In the genomic region with DNA sequence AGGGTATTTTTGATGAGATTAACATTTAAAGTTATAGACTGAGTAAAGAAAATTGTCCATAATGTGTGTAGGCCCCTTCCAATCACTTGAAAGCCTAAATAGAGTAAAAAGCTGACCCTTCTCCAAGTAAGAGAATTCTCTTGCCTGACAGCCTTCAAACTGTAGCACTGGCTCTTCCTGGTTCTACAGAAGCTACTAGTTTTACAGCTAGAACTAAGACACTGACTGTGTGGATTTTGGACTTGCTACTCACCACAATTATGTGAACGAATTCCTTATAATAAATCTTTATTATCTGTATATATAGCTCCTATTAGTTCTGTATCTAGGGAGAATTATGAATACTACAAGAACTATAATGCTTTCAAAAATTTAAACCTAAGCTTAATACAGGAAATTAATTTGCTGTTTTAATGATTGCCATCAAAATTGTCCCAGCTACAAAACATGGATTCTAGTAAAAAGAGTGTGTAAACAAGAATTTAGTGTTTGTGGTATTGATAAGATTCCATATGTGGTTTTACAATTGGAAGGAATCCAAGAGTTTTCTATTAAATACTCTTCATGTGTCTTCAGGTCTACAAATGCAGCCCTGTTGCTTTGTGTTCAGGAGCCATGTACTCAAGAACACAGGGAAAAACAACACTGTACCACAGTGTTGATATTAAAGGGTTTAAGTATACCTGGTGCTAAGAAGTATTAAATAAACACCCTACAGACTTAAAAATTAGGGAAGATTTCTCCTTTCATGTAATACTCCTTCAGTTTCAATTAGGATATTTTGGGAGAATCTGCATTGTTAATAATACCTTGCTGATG, we compare ENCODE assay signal across 20 cellular contexts.
DNase-seq lines count a peak whose midpoint lies in the region; ATAC-seq, FAIRE-seq and TF ChIP-seq lines count a peak whose summit lies in the region.
"Had no signal": no experiment of that assay in that cellular context is flagged by ENCODE, and none has a peak within 500 bp of the region (broad histone marks: within the 10 kb centered on the region; RNA-seq: fewer than 3 reads in every experiment).

No MANE protein-coding gene starts in this region.

- no peaks in the 10 kb centered on the region for H3K27me3 ChIP-seq in pancreas

- DNase-seq in DMS53 (lab: John Stamatoyannopoulos, UW) (peak; percentile 82), NCI-H69 (lab: John Stamatoyannopoulos, UW) (peak; percentile 29), foreskin melanocyte (peak; percentile 6), pancreas (no peak), NCI-H2081 treated with DMSO at 0.1 percent for 48 hours (lab: John Stamatoyannopoulos, UW) (no peak)
- DNase-seq in activated CD4-positive, alpha-beta T cell treated with anti-CD3 and anti-CD28 coated beads for 4 hours: no peak
- DNase-seq in activated CD4-positive, CD25-positive, alpha-beta regulatory T cell treated with anti-CD3 and anti-CD28 coated beads, Interleukin-2, amount 50 U/mL, for 72 hours: no peak
- DNase-seq: activated CD4-positive, alpha-beta T cell treated with anti-CD3 and anti-CD28 coated beads, Interleukin-2, amount 10 ng/mL, durations not matched to agents 24 days and 14 days; cortex of kidney; DMS79 treated with DMSO at 0.1 percent for 48 hours; GOT3; naive B cell; NCI-H1105; Right ventricle myocardium superior; stimulated activated CD4-positive, alpha-beta T cell treated with anti-CD3 and anti-CD28 coated beads, Interleukin-1b, Interleukin-23, amount 100 ng/mL, for 48 hours; stimulated activated naive CD4-positive, alpha-beta T cell had no signal

- 25 to 26% methylated on average over 1 of the region's 1 CpG for WGBS in pancreas, 2 donors

- H3K9me3 ChIP-seq in pancreas: no peaks in the 10 kb centered on the region

- ATAC-seq in pancreas (peak; percentile 34 to 56 (median 51)), HG03565 (IDR thresholded peaks at IDR 0.05; ENCODE audit: unreplicated experiment) (no peak)

- no peak for TF ChIP-seq CTCF in pancreas (IDR thresholded peaks at IDR 0.05)

- intact Hi-C loops in pancreas (cut with DNase I): no loop called here

- H3K27ac ChIP-seq in pancreas: peak overlapping the region; percentile 22 to 77 (median 50)

- no peak for FAIRE-seq in pancreas (lab: Jason Lieb, UNC)
- FAIRE-seq: bronchial epithelial cell, GM12892, TTC549 had no signal

- peaks cover 12 to 36% (median 25%) of the 10 kb centered on the region in 3 donors for H3K4me1 ChIP-seq in pancreas

- no peaks in the 10 kb centered on the region for H3K36me3 ChIP-seq in pancreas

- no peak overlapping the region for H3K4me3 ChIP-seq in pancreas

Comparison
In these comparisons a context has a peak if more than half of its experiments do, and no peak if none do; other contexts are left out.
1. DNase-seq: peak in DMS53 (single experiment), NCI-H69 (single experiment) and foreskin melanocyte (single experiment); none in pancreas (0 of 6), activated CD4-positive, alpha-beta T cell treated with anti-CD3 and anti-CD28 coated beads for 4 hours (0 of 2), NCI-H2081 treated with DMSO at 0.1 percent for 48 hours (single experiment) and activated CD4-positive, CD25-positive, alpha-beta regulatory T cell treated with anti-CD3 and anti-CD28 coated beads, Interleukin-2, amount 50 U/mL, for 72 hours (single experiment).